ENCODE assay signal across 31 cellular contexts in genomic region chr6:84912472-84913143, GRCh38.
"Had no signal": no experiment of that assay in that cellular context is flagged by ENCODE, and none has a peak within 500 bp of the region (broad histone marks: within the 10 kb centered on the region; RNA-seq: fewer than 3 reads in every experiment).

No MANE protein-coding gene starts in this region.

- H3K27ac Mint-ChIP-seq: activated CD4-positive, alpha-beta T cell treated with anti-CD3 and anti-CD28 coated beads for 36 hours; activated CD4-positive, alpha-beta T cell treated with anti-CD3 and anti-CD28 coated beads, Interleukin-2, amount 10 ng/mL, durations not matched to agents 7 days and 5 days; activated naive CD4-positive, alpha-beta T cell treated with anti-CD3 and anti-CD28 coated beads for 36 hours; activated naive CD4-positive, alpha-beta T cell treated with anti-CD3 and anti-CD28 coated beads, Interleukin-2, amount 50 U/mL, for 72 hours; activated T-helper 1 cell treated with anti-CD3 and anti-CD28 coated beads, Interleukin-12 subunit alpha, Interleukin-12 subunit beta, Interleukin-2, Interleukin-4 antibody, amounts not matched to agents 30 ng/mL and 10 ng/mL and 1 ng/mL, durations not matched to agents 14 hours and 24 hours and 36 hours; T-helper 1 cell treated with Interleukin-12 subunit alpha and Interleukin-12 subunit beta and Interleukin-4 antibody, amounts not matched to agents 30 μg/mL and 1 μg/mL, for 36 hours; T-helper 2 cell treated with Interferon-gamma antibody and Interleukin-4, amounts not matched to agents 5 μg/mL and 100 μg/mL, for 36 hours; WTC11 had no signal

- H3K36me3 ChIP-seq: brain microvascular endothelial cell, MG63, SJCRH30 had no signal

- H3K27me3 ChIP-seq: brain microvascular endothelial cell, MG63, SJCRH30 had no signal

- H3K27ac ChIP-seq: brain microvascular endothelial cell, SJCRH30, SK-N-MC had no signal

- ATAC-seq: activated CD4-positive, alpha-beta T cell treated with anti-CD3 and anti-CD28 coated beads for 36 hours; activated CD4-positive, CD25-positive, alpha-beta regulatory T cell treated with anti-CD3 and anti-CD28 coated beads, Interleukin-2, amount 50 U/mL, for 24 hours; activated naive CD4-positive, alpha-beta T cell treated with anti-CD3 and anti-CD28 coated beads, Interleukin-2, amount 50 U/mL, for 72 hours; activated T-cell treated with anti-CD3 and anti-CD28 coated beads, Interleukin-2, amount 50 U/mL, for 4 hours; Panc1; WTC11 had no signal

- H3K4me1 Mint-ChIP-seq: activated CD4-positive, alpha-beta T cell treated with anti-CD3 and anti-CD28 coated beads for 36 hours; activated CD4-positive, alpha-beta T cell treated with anti-CD3 and anti-CD28 coated beads, Interleukin-2, amount 10 ng/mL, durations not matched to agents 7 days and 5 days had no signal

- H3K4me3 ChIP-seq: MG63, SJCRH30, SK-N-MC had no signal

- H3K36me3 Mint-ChIP-seq: activated naive CD4-positive, alpha-beta T cell treated with anti-CD3 and anti-CD28 coated beads, Interleukin-2, amount 50 U/mL, for 72 hours; WTC11 had no signal

- DNase-seq: activated CD4-positive, alpha-beta T cell treated with anti-CD3 and anti-CD28 coated beads for 36 hours; activated CD4-positive, alpha-beta T cell treated with anti-CD3 and anti-CD28 coated beads, Interleukin-2, amount 10 ng/mL, durations not matched to agents 7 days and 5 days; activated CD4-positive, alpha-beta T cell treated with anti-CD3 and anti-CD28 coated beads, Interleukin-2, amount 50 U/mL, for 48 hours; activated CD8-positive, alpha-beta memory T cell treated with anti-CD3 and anti-CD28 coated beads, Interleukin-2, amount 50 U/mL, for 4 hours; activated gamma-delta T cell treated with Interleukin-2 at 50 U/mL for 16 hours; activated naive CD4-positive, alpha-beta T cell treated with anti-CD3 and anti-CD28 coated beads for 36 hours; activated T-cell treated with anti-CD3 and anti-CD28 coated beads for 4 hours; activated T-cell treated with anti-CD3 and anti-CD28 coated beads, Interleukin-2, amount 50 U/mL, for 4 hours; anterior cingulate cortex; brain microvascular endothelial cell; Karpas-422; KBM-7; MG63; NCI-H1048; NCI-H1105 treated with DMSO at 0.1 percent for 48 hours; NCI-H1436; NCI-H1694; NCI-H1930; NCI-H2081 treated with DMSO at 0.1 percent for 48 hours; NCI-H345; NCI-H524 treated with DMSO at 0.1 percent for 48 hours; SHP77; SJCRH30 had no signal

- H3K9me3 ChIP-seq: MG63, SJCRH30 had no signal

- H3K4me3 Mint-ChIP-seq: activated CD4-positive, alpha-beta T cell treated with anti-CD3 and anti-CD28 coated beads for 36 hours; activated CD4-positive, alpha-beta T cell treated with anti-CD3 and anti-CD28 coated beads, Interleukin-2, amount 10 ng/mL, durations not matched to agents 7 days and 5 days; activated naive CD4-positive, alpha-beta T cell treated with anti-CD3 and anti-CD28 coated beads for 36 hours; activated T-cell treated with anti-CD3 and anti-CD28 coated beads, Interleukin-2, amount 50 U/mL, for 4 hours; activated T-helper 1 cell treated with anti-CD3 and anti-CD28 coated beads, Interleukin-12 subunit alpha, Interleukin-12 subunit beta, Interleukin-2, Interleukin-4 antibody, amounts not matched to agents 30 ng/mL and 10 ng/mL and 1 ng/mL, durations not matched to agents 14 hours and 24 hours and 36 hours; T-helper 1 cell treated with Interleukin-12 subunit alpha and Interleukin-12 subunit beta and Interleukin-4 antibody, amounts not matched to agents 30 μg/mL and 1 μg/mL, for 36 hours; T-helper 2 cell treated with Interferon-gamma antibody and Interleukin-4, amounts not matched to agents 5 μg/mL and 100 μg/mL, for 36 hours; WTC11 had no signal

- H3K9me3 Mint-ChIP-seq: activated CD4-positive, alpha-beta T cell treated with anti-CD3 and anti-CD28 coated beads, Interleukin-2, amount 10 ng/mL, durations not matched to agents 7 days and 5 days; activated T-helper 1 cell treated with anti-CD3 and anti-CD28 coated beads, Interleukin-12 subunit alpha, Interleukin-12 subunit beta, Interleukin-2, Interleukin-4 antibody, amounts not matched to agents 30 ng/mL and 10 ng/mL and 1 ng/mL, durations not matched to agents 14 hours and 24 hours and 36 hours; T-helper 1 cell treated with Interleukin-12 subunit alpha and Interleukin-12 subunit beta and Interleukin-4 antibody, amounts not matched to agents 30 μg/mL and 1 μg/mL, for 36 hours; T-helper 2 cell treated with Interferon-gamma antibody and Interleukin-4, amounts not matched to agents 5 μg/mL and 100 μg/mL, for 36 hours; WTC11 had no signal

- H3K27me3 Mint-ChIP-seq: activated CD4-positive, alpha-beta T cell treated with anti-CD3 and anti-CD28 coated beads for 36 hours; activated CD4-positive, alpha-beta T cell treated with anti-CD3 and anti-CD28 coated beads, Interleukin-2, amount 10 ng/mL, durations not matched to agents 7 days and 5 days had no signal
